In genomic region chr16:4847774-4848587, GRCh38 we compare ENCODE assay signal across 1 cellular context.
A peak's percentile ranks its signal among the peaks of the same experiment; 100 is the strongest.
TF ChIP-seq lines count a peak whose summit lies in the region.

No MANE protein-coding gene starts in this region.

TF ChIP-seq in HepG2, 621 proteins besides CTCF, POLR2A, EP300 and RAD21 (continued from another document):
- TF ChIP-seq CEBPZ (IDR thresholded peaks at IDR 0.05; ENCODE audit: low read length) (no peak), JUND (CRISPR knock-in tag; IDR thresholded peaks at IDR 0.05) (no peak), ZSCAN12 (CRISPR knock-in tag; IDR thresholded peaks at IDR 0.05) (0 out of 2 replicates have a peak, but pooled peaks have one; percentile 12), FOXO4 (CRISPR knock-in tag; conservative IDR thresholded peaks at IDR 0.05) (0 out of 2 replicates have a peak, but pooled peaks have one; percentile 26), CEBPG (CRISPR knock-in tag; IDR thresholded peaks at IDR 0.05) (no peak), PAX8 (CRISPR knock-in tag; IDR thresholded peaks at IDR 0.05; ENCODE audit: borderline replicate concordance) (no peak), CCDC6 (CRISPR knock-in tag; IDR thresholded peaks at IDR 0.05) (peak; percentile 9; the same call in 1 of the 2 replicates), CC2D1A (CRISPR knock-in tag; IDR thresholded peaks at IDR 0.05) (no peak), IKZF4 (CRISPR knock-in tag; IDR thresholded peaks at IDR 0.05; ENCODE audit: borderline replicate concordance, low read depth, not compliant biosample characterization) (peak; percentile 37), THRA (CRISPR knock-in tag; IDR thresholded peaks at IDR 0.05; ENCODE audit: borderline replicate concordance) (no peak), ZNF672 (CRISPR knock-in tag; IDR thresholded peaks at IDR 0.05) (peak; percentile 70; the same call in 1 of the 2 replicates), MTF2 (CRISPR knock-in tag; IDR thresholded peaks at IDR 0.05; ENCODE audit: borderline replicate concordance) (no peak), ZNF75D (CRISPR knock-in tag; IDR thresholded peaks at IDR 0.05; ENCODE audit: borderline replicate concordance) (no peak), SP1 (IDR thresholded peaks at IDR 0.05) (no peak), SP1 (CRISPR knock-in tag; IDR thresholded peaks at IDR 0.05) (no peak), ZNF382 (CRISPR knock-in tag; IDR thresholded peaks at IDR 0.05; ENCODE audit: borderline replicate concordance) (no peak), ELK4 (CRISPR knock-in tag; IDR thresholded peaks at IDR 0.05; ENCODE audit: borderline replicate concordance) (no peak), ZKSCAN5 (CRISPR knock-in tag; IDR thresholded peaks at IDR 0.05) (no peak), MED13 (CRISPR knock-in tag; IDR thresholded peaks at IDR 0.05) (no peak), HNF4A (CRISPR knock-in tag; IDR thresholded peaks at IDR 0.05) (0 out of 2 replicates have a peak, but pooled peaks have one; percentile 4), ZFX (CRISPR knock-in tag; IDR thresholded peaks at IDR 0.05; ENCODE audit: low read depth) (peak; percentile 41), KDM2A (CRISPR knock-in tag; IDR thresholded peaks at IDR 0.05; ENCODE audit: borderline replicate concordance, low read depth) (0 out of 2 replicates have a peak, but pooled peaks have one; percentile 21), ZNF543 (CRISPR knock-in tag; IDR thresholded peaks at IDR 0.05) (peak; percentile 23; the same call in 1 of the 2 replicates), TCF7L2 (IDR thresholded peaks at IDR 0.05; ENCODE audit: low read depth, low read length) (no peak), ZNF749 (CRISPR knock-in tag; IDR thresholded peaks at IDR 0.05; ENCODE audit: borderline replicate concordance) (0 out of 2 replicates have a peak, but pooled peaks have one; percentile 23), ZNF275 (CRISPR knock-in tag; IDR thresholded peaks at IDR 0.05; ENCODE audit: borderline replicate concordance) (no peak), ARNTL (CRISPR knock-in tag; IDR thresholded peaks at IDR 0.05) (no peak), ZNF510 (CRISPR knock-in tag; IDR thresholded peaks at IDR 0.05; ENCODE audit: low read depth) (no peak), HOXA3 (CRISPR knock-in tag; IDR thresholded peaks at IDR 0.05) (no peak; the same call in 1 of the 2 replicates), HNRNPUL1 (IDR thresholded peaks at IDR 0.05; ENCODE audit: low read depth, low read length) (no peak), ZFYVE20 (CRISPR knock-in tag; IDR thresholded peaks at IDR 0.05; ENCODE audit: borderline replicate concordance, low read depth) (no peak), STAT5B (CRISPR knock-in tag; IDR thresholded peaks at IDR 0.05) (no peak), ZNF124 (CRISPR knock-in tag; IDR thresholded peaks at IDR 0.05) (0 out of 2 replicates have a peak, but pooled peaks have one; percentile 38), SIX1 (CRISPR knock-in tag; IDR thresholded peaks at IDR 0.05; ENCODE audit: borderline replicate concordance) (no peak), ZNF768 (CRISPR knock-in tag; IDR thresholded peaks at IDR 0.05) (no peak), ZSCAN21 (CRISPR knock-in tag; IDR thresholded peaks at IDR 0.05; ENCODE audit: borderline replicate concordance) (peak; percentile 40), SOX6 (IDR thresholded peaks at IDR 0.05) (no peak), SOX6 (CRISPR knock-in tag; IDR thresholded peaks at IDR 0.05) (no peak), CENPT (CRISPR knock-in tag; IDR thresholded peaks at IDR 0.05; ENCODE audit: low read depth) (0 out of 2 replicates have a peak, but pooled peaks have one; percentile 21), MED1 (CRISPR knock-in tag; IDR thresholded peaks at IDR 0.05) (peak; percentile 14; the same call in 1 of the 2 replicates), ZNF572 (CRISPR knock-in tag; IDR thresholded peaks at IDR 0.05) (no peak), AGO2 (optimal IDR thresholded peaks at IDR 0.05; ENCODE audit: low read depth, low read length) (peak; percentile 69), ARHGAP35 (CRISPR knock-in tag; IDR thresholded peaks at IDR 0.05; ENCODE audit: borderline replicate concordance) (0 out of 2 replicates have a peak, but pooled peaks have one; percentile 57), REL (CRISPR knock-in tag; conservative IDR thresholded peaks at IDR 0.05) (0 out of 2 replicates have a peak, but pooled peaks have one; percentile 71), NR2F1 (CRISPR knock-in tag; IDR thresholded peaks at IDR 0.05) (no peak)
